22 cellular contexts compared by ENCODE assay signal in genomic region chr18:33870059-33870458, GRCh38.
DNase-seq lines count a peak whose midpoint lies in the region; ATAC-seq and TF ChIP-seq lines count a peak whose summit lies in the region.
"Had no signal": no experiment of that assay in that cellular context is flagged by ENCODE, and none has a peak within 500 bp of the region (broad histone marks: within the 10 kb centered on the region; RNA-seq: fewer than 3 reads in every experiment).

No MANE protein-coding gene starts in this region.

- H3K9me3 Mint-ChIP-seq in brain = peaks cover 0 to 12% (median 7%) of the 10 kb centered on the region in 5 experiments

- H3K36me3 Mint-ChIP-seq in brain = peaks cover 11% of the 10 kb centered on the region
- H3K36me3 Mint-ChIP-seq: activated CD4-positive, alpha-beta memory T cell treated with anti-CD3 and anti-CD28 coated beads for 36 hours; naive B cell had no signal

- no peak for ATAC-seq in GM19455 (IDR thresholded peaks at IDR 0.05; ENCODE audit: unreplicated experiment)
- ATAC-seq: heart left ventricle; stimulated activated naive CD8-positive, alpha-beta T cell treated with anti-CD3 and anti-CD28 coated beads, Interleukin-15, Interleukin-2, amounts not matched to agents 100 U/mL and 50 U/mL, for 24 hours; WTC11 had no signal

- H3K27ac Mint-ChIP-seq in brain = peak overlapping the region in 3 of 5 experiments; percentile 3 to 10 (median 5)
- H3K27ac Mint-ChIP-seq: activated CD4-positive, alpha-beta memory T cell treated with anti-CD3 and anti-CD28 coated beads for 36 hours; naive B cell; T-helper 2 cell treated with Interferon-gamma antibody and Interleukin-4, amounts not matched to agents 5 μg/mL and 100 μg/mL, for 36 hours; WTC11 had no signal

- peaks cover 32% of the 10 kb centered on the region for H3K4me1 Mint-ChIP-seq in brain
- H3K4me1 Mint-ChIP-seq: naive B cell had no signal

- H3K4me3 ChIP-seq in skeletal muscle cell (ENCODE audit: low read depth, low read length) = no peak overlapping the region
- H3K4me3 ChIP-seq: heart left ventricle, lung, pancreas, tibial nerve had no signal

- no peaks in the 10 kb centered on the region for H3K27me3 Mint-ChIP-seq in brain
- H3K27me3 Mint-ChIP-seq: activated CD4-positive, alpha-beta memory T cell treated with anti-CD3 and anti-CD28 coated beads for 36 hours; naive B cell had no signal

- H3K4me3 Mint-ChIP-seq in brain = peak overlapping the region in 1 of 5 experiments; percentile 1
- H3K4me3 Mint-ChIP-seq: activated CD4-positive, alpha-beta memory T cell treated with anti-CD3 and anti-CD28 coated beads for 36 hours; naive B cell; T-helper 2 cell treated with Interferon-gamma antibody and Interleukin-4, amounts not matched to agents 5 μg/mL and 100 μg/mL, for 36 hours; WTC11 had no signal

- no peak for TF ChIP-seq CTCF in brain (conservative IDR thresholded peaks at IDR 0.05)

- peak; percentile 40 for DNase-seq in NCI-H69 (lab: John Stamatoyannopoulos, UW)
- DNase-seq in kidney glomerular epithelial cell (lab: John Stamatoyannopoulos, UW) = peak; percentile 70
- peak; percentile 10 for DNase-seq in skeletal muscle cell (ENCODE audit: low read depth)
- no peak for DNase-seq in islet precursor cell
- no peak for DNase-seq in GF-D8 (lab: John Stamatoyannopoulos, UW)
- DNase-seq: activated CD4-positive, alpha-beta memory T cell treated with anti-CD3 and anti-CD28 coated beads for 36 hours; activated gamma-delta T cell treated with Interleukin-2 at 50 U/mL for 16 hours; AML-193; effector memory CD4-positive, alpha-beta T cell; heart left ventricle; naive B cell; NCI-H1694; pancreas; small intestine; stimulated activated CD4-positive, alpha-beta T cell treated with anti-CD3 and anti-CD28 coated beads, Interleukin-2, amount 100 ng/mL, for 48 hours; stimulated activated naive CD8-positive, alpha-beta T cell treated with anti-CD3 and anti-CD28 coated beads, Interleukin-15, Interleukin-2, amounts not matched to agents 100 U/mL and 50 U/mL, for 24 hours had no signal

Comparison
In these comparisons a context has a peak if more than half of its experiments do, and no peak if none do; other contexts are left out.
1. DNase-seq: peak in NCI-H69 (single experiment), kidney glomerular epithelial cell (single experiment) and skeletal muscle cell (single experiment); none in islet precursor cell (single experiment) and GF-D8 (single experiment).